16 cellular contexts compared by ENCODE assay signal in the genomic region with DNA sequence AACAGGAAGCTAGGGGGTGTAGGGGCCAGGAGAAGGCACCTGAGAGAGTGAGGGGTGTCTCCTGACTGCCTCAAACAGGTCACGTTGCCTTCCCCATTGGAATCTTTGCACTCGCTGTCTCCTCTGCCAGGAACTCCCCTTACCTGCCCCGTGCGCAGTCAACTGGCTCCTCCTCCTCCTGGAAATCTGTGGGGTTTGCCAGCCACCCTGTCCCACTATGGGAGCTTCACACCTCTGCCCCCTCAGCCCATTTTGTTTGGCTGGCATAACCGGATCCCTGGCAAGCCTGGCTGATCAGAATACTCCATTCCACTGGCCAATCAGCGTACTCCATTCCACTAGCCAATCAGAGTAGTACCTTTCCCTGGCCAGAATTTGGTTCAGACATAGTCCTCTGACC. TPM values are rescaled to one million over a fixed set of nuclear protein-coding genes. Genes with fewer than 3 reads are reported as not detected.
DNase-seq lines count a peak whose midpoint lies in the region; ATAC-seq and TF ChIP-seq lines count a peak whose summit lies in the region.
"Had no signal": no experiment of that assay in that cellular context is flagged by ENCODE, and none has a peak within 500 bp of the region (broad histone marks: within the 10 kb centered on the region; RNA-seq: fewer than 3 reads in every experiment).

No MANE protein-coding gene starts in this region.

- H3K9me3 Mint-ChIP-seq in activated naive CD4-positive, alpha-beta T cell treated with anti-CD3 and anti-CD28 coated beads, Interleukin-2, amount 50 U/mL, for 72 hours, result no peaks in the 10 kb centered on the region
- H3K9me3 Mint-ChIP-seq: IgD-negative memory B cell had no signal

- H3K9me3 ChIP-seq in liver (ENCODE audit: control insufficient read depth in 4 of 4, low read length in 3 of 4), result no peaks in the 10 kb centered on the region
- H3K9me3 ChIP-seq: body of pancreas had no signal

- TF ChIP-seq RAD21 in liver (IDR thresholded peaks at IDR 0.05), result peak in 1 of 2 donors; percentile 21

- H3K4me1 ChIP-seq in liver (ENCODE audit: control insufficient read depth in 4 of 4, insufficient read depth in 4 of 4, low read length in 3 of 4), result peaks cover 35 to 81% (median 60%) of the 10 kb centered on the region in 4 donors
- H3K4me1 ChIP-seq: parathyroid adenoma had no signal

- H3K27me3 ChIP-seq in H7 (ENCODE audit: control insufficient read depth, insufficient read depth, low read length) (no peaks in the 10 kb centered on the region; the same call in 1 of the 2 replicates), liver (ENCODE audit: control insufficient read depth in 4 of 4, insufficient read depth in 4 of 4, low read length in 3 of 4) (no peaks in the 10 kb centered on the region)
- H3K27me3 ChIP-seq: body of pancreas had no signal

- H3K9ac ChIP-seq in liver (ENCODE audit: low read depth in 1 of 2, low read length in 2 of 2), result no peak overlapping the region
- H3K9ac ChIP-seq: parathyroid adenoma had no signal

- 35% methylated on average over 6 of the region's 6 CpGs for WGBS in liver

- H3K36me3 ChIP-seq in H7 (replicated peaks; ENCODE audit: control insufficient read depth, insufficient read depth, low read length) (peaks cover 2% of the 10 kb centered on the region; the same call in 1 of the 2 replicates), liver (ENCODE audit: control insufficient read depth in 4 of 4, insufficient read depth in 3 of 4, low read depth in 1 of 4, low read length in 3 of 4) (no peaks in the 10 kb centered on the region)

- TF ChIP-seq CTCF in 22Rv1 (IDR thresholded peaks at IDR 0.05) (no peak), liver (IDR thresholded peaks at IDR 0.05; ENCODE audit: low read depth, low read length, missing input control) (peak; percentile 6)

- peaks cover 7 to 18% of the 10 kb centered on the region in 2 donors for H3K36me3 Mint-ChIP-seq in activated naive CD4-positive, alpha-beta T cell treated with anti-CD3 and anti-CD28 coated beads, Interleukin-2, amount 50 U/mL, for 72 hours

- peak overlapping the region; percentile 78 to 87 for H3K27ac Mint-ChIP-seq in activated naive CD4-positive, alpha-beta T cell treated with anti-CD3 and anti-CD28 coated beads, Interleukin-2, amount 50 U/mL, for 72 hours
- H3K27ac Mint-ChIP-seq: IgD-negative memory B cell had no signal

- peak overlapping the region; percentile 15; the same call in 1 of the 2 replicates for H3K27ac ChIP-seq in 22Rv1
- peak overlapping the region; percentile 74 to 75 for H3K27ac ChIP-seq in liver (ENCODE audit: low read depth in 1 of 2, low read length in 2 of 2)
- H3K27ac ChIP-seq: body of pancreas, parathyroid adenoma had no signal

- no peak for ATAC-seq in activated naive CD4-positive, alpha-beta T cell treated with anti-CD3 and anti-CD28 coated beads, Interleukin-2, amount 50 U/mL, for 72 hours
- ATAC-seq: body of pancreas had no signal

- H3K4me3 ChIP-seq in H7 (ENCODE audit: insufficient read depth, low read depth, low read length) (no peak overlapping the region), liver (ENCODE audit: low read depth in 1 of 3, low read length in 3 of 3) (no peak overlapping the region)
- H3K4me3 ChIP-seq: body of pancreas had no signal

- intact Hi-C loops in cardiac septum (cut with DNase I), result no loop called here

- DNase-seq in H7 (peak; percentile 74), cortex of kidney (lab: John Stamatoyannopoulos, UW) (no peak), NCI-H1417 (lab: John Stamatoyannopoulos, UW) (no peak), cardiac septum (ENCODE audit: low spot score) (no peak), DMS153 (lab: John Stamatoyannopoulos, UW) (no peak)
- no peak for DNase-seq in activated naive CD4-positive, alpha-beta T cell treated with anti-CD3 and anti-CD28 coated beads, Interleukin-2, amount 50 U/mL, for 72 hours (ENCODE audit: low spot score in 2 of 2)
- DNase-seq: activated CD4-positive, alpha-beta T cell treated with anti-CD3 and anti-CD28 coated beads for 4 hours; AML-193; body of pancreas; hypothalamus; NCI-H1048; stimulated activated naive CD4-positive, alpha-beta T cell treated with Interleukin-2 at 50 U/mL for 16 hours had no signal

TF ChIP-seq in liver, 16 proteins besides CTCF, POLR2A, EP300 and RAD21 (continues in another document):
- TF ChIP-seq TAF1 (conservative IDR thresholded peaks at IDR 0.05), result no peak
- TF ChIP-seq FOXA2 (IDR thresholded peaks at IDR 0.05), result peak; percentile 10
- peak in 1 of 2 donors; percentile 70 for TF ChIP-seq EGR1 (IDR thresholded peaks at IDR 0.05; ENCODE audit: low read depth in 2 of 2)
- TF ChIP-seq MAX (IDR thresholded peaks at IDR 0.05), result peak; percentile 76
- TF ChIP-seq YY1 (IDR thresholded peaks at IDR 0.05), result peak; percentile 92
- TF ChIP-seq HNF4G (IDR thresholded peaks at IDR 0.05), result no peak
- peak; percentile 70 to 80 for TF ChIP-seq RXRA (IDR thresholded peaks at IDR 0.05)
- peak in 1 of 2 donors; percentile 54 for TF ChIP-seq GABPA (IDR thresholded peaks at IDR 0.05 in 1 of 2, conservative IDR thresholded peaks at IDR 0.05 in 1 of 2)
- peak; percentile 74 for TF ChIP-seq SP1 (IDR thresholded peaks at IDR 0.05)
- peak; percentile 31 for TF ChIP-seq FOXA1 (IDR thresholded peaks at IDR 0.05)
- TF ChIP-seq HNF4A (conservative IDR thresholded peaks at IDR 0.05), result peak; percentile 53 to 77
- TF ChIP-seq, protein P1, sequence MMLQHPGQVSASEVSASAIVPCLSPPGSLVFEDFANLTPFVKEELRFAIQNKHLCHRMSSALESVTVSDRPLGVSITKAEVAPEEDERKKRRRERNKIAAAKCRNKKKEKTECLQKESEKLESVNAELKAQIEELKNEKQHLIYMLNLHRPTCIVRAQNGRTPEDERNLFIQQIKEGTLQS (IDR thresholded peaks at IDR 0.05), result no peak
- TF ChIP-seq, protein P2, sequence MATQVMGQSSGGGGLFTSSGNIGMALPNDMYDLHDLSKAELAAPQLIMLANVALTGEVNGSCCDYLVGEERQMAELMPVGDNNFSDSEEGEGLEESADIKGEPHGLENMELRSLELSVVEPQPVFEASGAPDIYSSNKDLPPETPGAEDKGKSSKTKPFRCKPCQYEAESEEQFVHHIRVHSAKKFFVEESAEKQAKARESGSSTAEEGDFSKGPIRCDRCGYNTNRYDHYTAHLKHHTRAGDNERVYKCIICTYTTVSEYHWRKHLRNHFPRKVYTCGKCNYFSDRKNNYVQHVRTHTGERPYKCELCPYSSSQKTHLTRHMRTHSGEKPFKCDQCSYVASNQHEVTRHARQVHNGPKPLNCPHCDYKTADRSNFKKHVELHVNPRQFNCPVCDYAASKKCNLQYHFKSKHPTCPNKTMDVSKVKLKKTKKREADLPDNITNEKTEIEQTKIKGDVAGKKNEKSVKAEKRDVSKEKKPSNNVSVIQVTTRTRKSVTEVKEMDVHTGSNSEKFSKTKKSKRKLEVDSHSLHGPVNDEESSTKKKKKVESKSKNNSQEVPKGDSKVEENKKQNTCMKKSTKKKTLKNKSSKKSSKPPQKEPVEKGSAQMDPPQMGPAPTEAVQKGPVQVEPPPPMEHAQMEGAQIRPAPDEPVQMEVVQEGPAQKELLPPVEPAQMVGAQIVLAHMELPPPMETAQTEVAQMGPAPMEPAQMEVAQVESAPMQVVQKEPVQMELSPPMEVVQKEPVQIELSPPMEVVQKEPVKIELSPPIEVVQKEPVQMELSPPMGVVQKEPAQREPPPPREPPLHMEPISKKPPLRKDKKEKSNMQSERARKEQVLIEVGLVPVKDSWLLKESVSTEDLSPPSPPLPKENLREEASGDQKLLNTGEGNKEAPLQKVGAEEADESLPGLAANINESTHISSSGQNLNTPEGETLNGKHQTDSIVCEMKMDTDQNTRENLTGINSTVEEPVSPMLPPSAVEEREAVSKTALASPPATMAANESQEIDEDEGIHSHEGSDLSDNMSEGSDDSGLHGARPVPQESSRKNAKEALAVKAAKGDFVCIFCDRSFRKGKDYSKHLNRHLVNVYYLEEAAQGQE (IDR thresholded peaks at IDR 0.05), result peak; percentile 76
- no peak for TF ChIP-seq NR2F2 (IDR thresholded peaks at IDR 0.05)
- TF ChIP-seq JUND (IDR thresholded peaks at IDR 0.05), result peak in 1 of 2 donors; percentile 32

RNA-seq across cellular contexts. Expression of gene SLC34A1, which starts 10.4 kb away (rescaled TPM):
- total RNA-seq in H7 (2014; rRNA removed; shearing (Covaris generic)), result not detected in 2 replicates
- under 1 TPM; 0.07 to 0.19 TPM for total RNA-seq in activated naive CD4-positive, alpha-beta T cell treated with anti-CD3 and anti-CD28 coated beads, Interleukin-2, amount 50 U/mL, for 72 hours
- total RNA-seq in liver (1 to 10 TPM in 1 of 2 donors, under 1 TPM in 1; 0.23 to 1.0 TPM), cardiac septum (not detected)
- under 1 TPM; 0.33 to 0.60 TPM for polyA plus RNA-seq in liver
- total RNA-seq: body of pancreas had no signal
- polyA plus RNA-seq: IgD-negative memory B cell had no signal

RNA-seq across cellular contexts. Expression of gene RGS14, which starts 16.1 kb away (rescaled TPM):
- total RNA-seq in H7 (2014; rRNA removed; shearing (Covaris generic)), result 31.0 and 32.4 TPM in 2 replicates
- total RNA-seq in activated naive CD4-positive, alpha-beta T cell treated with anti-CD3 and anti-CD28 coated beads, Interleukin-2, amount 50 U/mL, for 72 hours, result 10 to 100 TPM; 22.0 to 77.6 TPM
- total RNA-seq in liver (10 to 100 TPM; 10.2 to 53.8 TPM), cardiac septum (4.3 TPM)
- polyA plus RNA-seq in liver, result 10 to 100 TPM; 30.7 to 35.8 TPM

RNA-seq across cellular contexts. Expression of gene LMAN2, which starts 22.3 kb away (rescaled TPM):
- total RNA-seq in H7 (2014; rRNA removed; shearing (Covaris generic)), result 221 and 225 TPM in 2 replicates
- total RNA-seq in activated naive CD4-positive, alpha-beta T cell treated with anti-CD3 and anti-CD28 coated beads, Interleukin-2, amount 50 U/mL, for 72 hours, result 100 to 1,000 TPM in 1 of 2 donors, 10 to 100 TPM in 1; 96.7 to 108 TPM
- total RNA-seq in liver (100 to 1,000 TPM; 279 to 478 TPM), cardiac septum (67.5 TPM)
- 100 to 1,000 TPM; 243 to 449 TPM for polyA plus RNA-seq in liver

RNA-seq across cellular contexts. Expression of gene PFN3, which starts 26.7 kb away (rescaled TPM):
- not detected in 2 replicates for total RNA-seq in H7 (2014; rRNA removed; shearing (Covaris generic))
- not detected for total RNA-seq in activated naive CD4-positive, alpha-beta T cell treated with anti-CD3 and anti-CD28 coated beads, Interleukin-2, amount 50 U/mL, for 72 hours
- not detected for total RNA-seq in liver
- not detected for polyA plus RNA-seq in liver
- not detected for total RNA-seq in cardiac septum
- total RNA-seq: body of pancreas had no signal
- polyA plus RNA-seq: IgD-negative memory B cell had no signal

RNA-seq across cellular contexts. Expression of gene F12, which starts 35.6 kb away (rescaled TPM):
- total RNA-seq in H7 (2014; rRNA removed; shearing (Covaris generic)), result 3.2 and 3.7 TPM in 2 replicates
- total RNA-seq in activated naive CD4-positive, alpha-beta T cell treated with anti-CD3 and anti-CD28 coated beads, Interleukin-2, amount 50 U/mL, for 72 hours, result 1 to 10 TPM; 2.2 to 9.8 TPM
- 100 to 1,000 TPM in 1 of 2 donors, 10 to 100 TPM in 1; 27.7 to 256 TPM for total RNA-seq in liver
- polyA plus RNA-seq in liver, result 100 to 1,000 TPM; 294 to 328 TPM
- total RNA-seq in cardiac septum, result not detected
